14 cellular contexts compared by ENCODE assay signal in the genomic region with DNA sequence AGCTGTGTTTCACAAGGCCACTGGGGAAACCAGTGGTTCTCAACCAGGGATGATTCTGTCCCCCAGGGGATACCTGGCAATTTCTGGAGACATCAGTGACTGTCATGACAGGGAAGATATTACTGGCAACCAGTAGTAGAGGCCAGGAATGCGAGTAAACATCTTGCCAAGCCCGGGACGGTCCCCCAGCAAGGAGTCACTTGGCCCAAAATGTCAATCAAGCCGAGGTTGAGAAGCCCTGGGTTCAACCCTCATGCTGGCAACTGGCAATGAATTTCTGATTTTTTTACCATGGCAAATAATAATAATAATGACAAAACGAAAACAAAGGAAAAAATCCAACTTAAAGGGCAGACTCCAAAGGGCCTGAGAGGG.
DNase-seq lines count a peak whose midpoint lies in the region; ATAC-seq and TF ChIP-seq lines count a peak whose summit lies in the region.
"Had no signal": no experiment of that assay in that cellular context is flagged by ENCODE, and none has a peak within 500 bp of the region (broad histone marks: within the 10 kb centered on the region; RNA-seq: fewer than 3 reads in every experiment).

No MANE protein-coding gene starts in this region.

- H3K4me1 ChIP-seq in right atrium auricular region = peaks cover 0 to 23% of the 10 kb centered on the region in 2 donors
- no peaks in the 10 kb centered on the region for H3K4me1 ChIP-seq in body of pancreas
- H3K4me1 ChIP-seq: HAP-1 had no signal

- H3K9me3 Mint-ChIP-seq in nephron progenitor cell = no peaks in the 10 kb centered on the region
- H3K9me3 Mint-ChIP-seq in stimulated activated memory B cell treated with anti-CD40 and anti-IgM and Interleukin-4, amounts not matched to agents 10 μg/mL and 1 μg/mL and 100 μg/mL, for 72 hours = no peaks in the 10 kb centered on the region
- H3K9me3 Mint-ChIP-seq: CD14-positive monocyte; CD8-positive, alpha-beta T cell had no signal

- no peak overlapping the region for H3K4me3 Mint-ChIP-seq in nephron progenitor cell
- no peak overlapping the region for H3K4me3 Mint-ChIP-seq in stimulated activated memory B cell treated with anti-CD40 and anti-IgM and Interleukin-4, amounts not matched to agents 10 μg/mL and 1 μg/mL and 100 μg/mL, for 72 hours
- H3K4me3 Mint-ChIP-seq: B cell; CD14-positive monocyte; CD8-positive, alpha-beta T cell had no signal

- TF ChIP-seq CTCF in right atrium auricular region (IDR thresholded peaks at IDR 0.05) = no peak
- no peak for TF ChIP-seq CTCF in nephron progenitor cell (IDR thresholded peaks at IDR 0.05)
- TF ChIP-seq CTCF in body of pancreas (IDR thresholded peaks at IDR 0.05) = no peak

- intact Hi-C loops in Right ventricle myocardium superior (cut with DNase I) (no loop called here), body of pancreas (cut with DNase I) (no loop called here)

- peaks cover 15% of the 10 kb centered on the region for H3K36me3 Mint-ChIP-seq in nephron progenitor cell (ENCODE audit: low read depth)
- H3K36me3 Mint-ChIP-seq in stimulated activated memory B cell treated with anti-CD40 and anti-IgM and Interleukin-4, amounts not matched to agents 10 μg/mL and 1 μg/mL and 100 μg/mL, for 72 hours = peaks cover 40% of the 10 kb centered on the region

- H3K27me3 Mint-ChIP-seq in nephron progenitor cell (ENCODE audit: low read depth, poor library complexity) = no peaks in the 10 kb centered on the region
- H3K27me3 Mint-ChIP-seq in stimulated activated memory B cell treated with anti-CD40 and anti-IgM and Interleukin-4, amounts not matched to agents 10 μg/mL and 1 μg/mL and 100 μg/mL, for 72 hours = no peaks in the 10 kb centered on the region
- H3K27me3 Mint-ChIP-seq: B cell had no signal

- H3K36me3 ChIP-seq in right atrium auricular region (peaks cover 74% of the 10 kb centered on the region), body of pancreas (replicated peaks in 1 of 2; ENCODE audit: insufficient read depth in 1 of 2, low read depth in 2 of 2) (peaks cover 0 to 32% of the 10 kb centered on the region in 2 donors)

- H3K4me1 Mint-ChIP-seq in nephron progenitor cell = peaks cover 7% of the 10 kb centered on the region
- peaks cover 30% of the 10 kb centered on the region for H3K4me1 Mint-ChIP-seq in stimulated activated memory B cell treated with anti-CD40 and anti-IgM and Interleukin-4, amounts not matched to agents 10 μg/mL and 1 μg/mL and 100 μg/mL, for 72 hours

- no peak for DNase-seq in right atrium auricular region (ENCODE audit: low spot score)
- DNase-seq in Right ventricle myocardium superior = no peak
- DNase-seq in nephron progenitor cell = no peak
- no peak for DNase-seq in islet precursor cell
- no peak for DNase-seq in body of pancreas
- DNase-seq: CD8-positive, alpha-beta T cell; COR-L47; GF-D8 had no signal

- H3K27me3 ChIP-seq in right atrium auricular region (no peaks in the 10 kb centered on the region), body of pancreas (no peaks in the 10 kb centered on the region)

- ATAC-seq in Right ventricle myocardium superior (ENCODE audit: poor library complexity) = no peak
- ATAC-seq in stimulated activated memory B cell treated with anti-CD40 and anti-IgM and Interleukin-4, amounts not matched to agents 10 μg/mL and 1 μg/mL and 100 μg/mL, for 72 hours = no peak
- ATAC-seq in HG03378 (IDR thresholded peaks at IDR 0.05; ENCODE audit: unreplicated experiment) = no peak
- ATAC-seq in body of pancreas = no peak
- ATAC-seq: CD8-positive, alpha-beta T cell; HepG2 had no signal

- H3K27ac Mint-ChIP-seq in nephron progenitor cell = peak overlapping the region; percentile 89
- H3K27ac Mint-ChIP-seq in stimulated activated memory B cell treated with anti-CD40 and anti-IgM and Interleukin-4, amounts not matched to agents 10 μg/mL and 1 μg/mL and 100 μg/mL, for 72 hours = peak overlapping the region; percentile 32
- H3K27ac Mint-ChIP-seq: B cell; CD14-positive monocyte; CD8-positive, alpha-beta T cell had no signal

- H3K27ac ChIP-seq in right atrium auricular region (peak overlapping the region; percentile 44), body of pancreas (no peak overlapping the region)

- H3K9me3 ChIP-seq in right atrium auricular region (no peaks in the 10 kb centered on the region), body of pancreas (no peaks in the 10 kb centered on the region)
- H3K9me3 ChIP-seq: HAP-1 had no signal

- H3K4me3 ChIP-seq in right atrium auricular region (no peak overlapping the region), body of pancreas (no peak overlapping the region)
- H3K4me3 ChIP-seq: HAP-1 had no signal

- WGBS in body of pancreas, 2 donors = 73% methylated on average over 5 of the region's 5 CpGs

- no peak for TF ChIP-seq POLR2A in body of pancreas (IDR thresholded peaks at IDR 0.05)

Comparison
In these comparisons a context has a peak if more than half of its experiments do, and no peak if none do; other contexts are left out.
1. H3K27ac ChIP-seq: peak in right atrium auricular region (2 of 2); none in body of pancreas (0 of 4).